27 cellular contexts compared by ENCODE assay signal in the genomic region with DNA sequence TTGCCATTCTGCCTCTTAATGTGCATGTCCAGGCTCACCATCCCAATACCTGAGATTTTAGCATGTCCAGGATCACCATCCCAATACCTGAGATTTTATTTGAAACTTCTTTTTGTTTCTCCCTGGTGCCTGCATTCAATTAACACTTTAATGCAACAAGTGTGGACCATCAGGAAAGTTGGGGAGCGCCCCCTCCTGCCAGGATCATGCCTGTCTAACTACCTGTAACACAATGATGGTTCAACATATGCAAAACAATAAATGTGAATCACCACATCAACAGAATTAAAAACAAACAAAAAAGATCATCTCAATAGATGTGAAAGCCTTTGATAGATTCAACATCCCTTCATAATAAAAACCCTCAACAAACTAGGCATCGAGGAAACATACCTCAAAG.
"Had no signal": no experiment of that assay in that cellular context is flagged by ENCODE, and none has a peak within 500 bp of the region (broad histone marks: within the 10 kb centered on the region; RNA-seq: fewer than 3 reads in every experiment).

No MANE protein-coding gene starts in this region.

- H3K4me3 ChIP-seq: ascending aorta, coronary artery, dorsolateral prefrontal cortex, heart left ventricle had no signal

- H3K27me3 Mint-ChIP-seq: activated CD4-positive, alpha-beta memory T cell treated with anti-CD3 and anti-CD28 coated beads, Interleukin-2, amount 10 ng/mL, durations not matched to agents 7 days and 5 days; activated CD4-positive, alpha-beta T cell treated with anti-CD3 and anti-CD28 coated beads, Interleukin-2, amount 10 ng/mL, durations not matched to agents 7 days and 5 days; activated naive CD4-positive, alpha-beta T cell treated with anti-CD3 and anti-CD28 coated beads, Interleukin-2, amount 10 ng/mL, durations not matched to agents 7 days and 5 days; activated naive CD8-positive, alpha-beta T cell treated with anti-CD3 and anti-CD28 coated beads, Interleukin-2, amount 10 ng/mL, durations not matched to agents 7 days and 5 days; central memory CD8-positive, alpha-beta T cell; dendritic cell treated with granulocyte-macrophage colony-stimulating factor and Interleukin-4, amounts not matched to agents 40 ng/mL and 50 ng/mL, for 4 days; effector memory CD8-positive, alpha-beta T cell had no signal

- H3K4me1 Mint-ChIP-seq: activated CD4-positive, alpha-beta memory T cell treated with anti-CD3 and anti-CD28 coated beads, Interleukin-2, amount 10 ng/mL, durations not matched to agents 7 days and 5 days; activated CD4-positive, alpha-beta T cell treated with anti-CD3 and anti-CD28 coated beads, Interleukin-2, amount 10 ng/mL, durations not matched to agents 7 days and 5 days; activated naive CD4-positive, alpha-beta T cell treated with anti-CD3 and anti-CD28 coated beads, Interleukin-2, amount 10 ng/mL, durations not matched to agents 7 days and 5 days; activated naive CD8-positive, alpha-beta T cell treated with anti-CD3 and anti-CD28 coated beads, Interleukin-2, amount 10 ng/mL, durations not matched to agents 7 days and 5 days; central memory CD8-positive, alpha-beta T cell had no signal

- H3K36me3 Mint-ChIP-seq: activated naive CD4-positive, alpha-beta T cell treated with anti-CD3 and anti-CD28 coated beads, Interleukin-2, amount 10 ng/mL, durations not matched to agents 7 days and 5 days; activated naive CD4-positive, alpha-beta T cell treated with anti-CD3 and anti-CD28 coated beads, Interleukin-2, amount 50 U/mL, for 72 hours; activated naive CD8-positive, alpha-beta T cell treated with anti-CD3 and anti-CD28 coated beads, Interleukin-2, amount 10 ng/mL, durations not matched to agents 7 days and 5 days had no signal

- H3K27ac Mint-ChIP-seq: activated CD4-positive, alpha-beta memory T cell treated with anti-CD3 and anti-CD28 coated beads, Interleukin-2, amount 10 ng/mL, durations not matched to agents 7 days and 5 days; activated CD4-positive, alpha-beta T cell treated with anti-CD3 and anti-CD28 coated beads, Interleukin-2, amount 10 ng/mL, durations not matched to agents 7 days and 5 days; activated naive CD4-positive, alpha-beta T cell treated with anti-CD3 and anti-CD28 coated beads, Interleukin-2, amount 10 ng/mL, durations not matched to agents 7 days and 5 days; activated naive CD4-positive, alpha-beta T cell treated with anti-CD3 and anti-CD28 coated beads, Interleukin-2, amount 50 U/mL, for 72 hours; activated naive CD8-positive, alpha-beta T cell treated with anti-CD3 and anti-CD28 coated beads, Interleukin-2, amount 10 ng/mL, durations not matched to agents 7 days and 5 days; activated T-cell treated with anti-CD3 and anti-CD28 coated beads, Interleukin-2, amount 50 U/mL, for 24 hours; activated T-cell treated with anti-CD3 and anti-CD28 coated beads, Interleukin-2, amount 50 U/mL, for 72 hours; dendritic cell treated with granulocyte-macrophage colony-stimulating factor and Interleukin-4, amounts not matched to agents 40 ng/mL and 50 ng/mL, for 4 days; effector memory CD8-positive, alpha-beta T cell had no signal

- DNase-seq: activated CD4-positive, alpha-beta memory T cell treated with anti-CD3 and anti-CD28 coated beads, Interleukin-2, amount 10 ng/mL, durations not matched to agents 7 days and 5 days; activated CD4-positive, alpha-beta T cell treated with anti-CD3 and anti-CD28 coated beads for 1 hour; activated CD4-positive, alpha-beta T cell treated with anti-CD3 and anti-CD28 coated beads for 4 hours; activated CD4-positive, alpha-beta T cell treated with anti-CD3 and anti-CD28 coated beads, Interleukin-2, amount 10 ng/mL, durations not matched to agents 7 days and 5 days; activated CD4-positive, alpha-beta T cell treated with anti-CD3 and anti-CD28 coated beads, Interleukin-2, amount 50 U/mL, for 4 hours; activated CD8-positive, alpha-beta memory T cell treated with anti-CD3 and anti-CD28 coated beads, Interleukin-2, amount 50 U/mL, for 48 hours; activated gamma-delta T cell; activated naive CD4-positive, alpha-beta T cell; activated naive CD4-positive, alpha-beta T cell treated with anti-CD3 and anti-CD28 coated beads, Interleukin-2, amount 10 ng/mL, durations not matched to agents 7 days and 5 days; activated naive CD8-positive, alpha-beta T cell treated with anti-CD3 and anti-CD28 coated beads, Interleukin-2, amount 10 ng/mL, durations not matched to agents 7 days and 5 days; activated T-cell treated with anti-CD3 and anti-CD28 coated beads for 4 hours; activated T-cell treated with anti-CD3 and anti-CD28 coated beads, Interleukin-2, amount 50 U/mL, for 24 hours; activated T-cell treated with anti-CD3 and anti-CD28 coated beads, Interleukin-2, amount 50 U/mL, for 72 hours; brain microvascular endothelial cell; dorsolateral prefrontal cortex; effector CD4-positive, alpha-beta T cell; effector memory CD8-positive, alpha-beta T cell; foreskin fibroblast; glutamatergic neuron; heart left ventricle; T-helper 2 cell had no signal

- H3K27me3 ChIP-seq: ascending aorta, brain microvascular endothelial cell had no signal

- H3K36me3 ChIP-seq: ascending aorta, brain microvascular endothelial cell, heart left ventricle had no signal

- H3K27ac ChIP-seq: ascending aorta, brain microvascular endothelial cell, coronary artery, dorsolateral prefrontal cortex, epithelial cell of prostate, heart left ventricle had no signal

- H3K9me3 ChIP-seq: ascending aorta had no signal

- H3K9me3 Mint-ChIP-seq: activated CD4-positive, alpha-beta memory T cell treated with anti-CD3 and anti-CD28 coated beads, Interleukin-2, amount 10 ng/mL, durations not matched to agents 7 days and 5 days; activated CD4-positive, alpha-beta T cell treated with anti-CD3 and anti-CD28 coated beads, Interleukin-2, amount 10 ng/mL, durations not matched to agents 7 days and 5 days; activated naive CD4-positive, alpha-beta T cell treated with anti-CD3 and anti-CD28 coated beads, Interleukin-2, amount 10 ng/mL, durations not matched to agents 7 days and 5 days; activated naive CD4-positive, alpha-beta T cell treated with anti-CD3 and anti-CD28 coated beads, Interleukin-2, amount 50 U/mL, for 72 hours; activated naive CD8-positive, alpha-beta T cell treated with anti-CD3 and anti-CD28 coated beads, Interleukin-2, amount 10 ng/mL, durations not matched to agents 7 days and 5 days; activated T-cell treated with anti-CD3 and anti-CD28 coated beads, Interleukin-2, amount 50 U/mL, for 24 hours; central memory CD8-positive, alpha-beta T cell; dendritic cell treated with granulocyte-macrophage colony-stimulating factor and Interleukin-4, amounts not matched to agents 40 ng/mL and 50 ng/mL, for 4 days; effector memory CD8-positive, alpha-beta T cell had no signal

- ATAC-seq: activated naive CD4-positive, alpha-beta T cell treated with anti-CD3 and anti-CD28 coated beads, Interleukin-2, amount 50 U/mL, for 72 hours; activated T-cell treated with anti-CD3 and anti-CD28 coated beads, Interleukin-2, amount 50 U/mL, for 72 hours; effector memory CD8-positive, alpha-beta T cell; heart left ventricle had no signal

- H3K4me3 Mint-ChIP-seq: activated CD4-positive, alpha-beta memory T cell treated with anti-CD3 and anti-CD28 coated beads, Interleukin-2, amount 10 ng/mL, durations not matched to agents 7 days and 5 days; activated CD4-positive, alpha-beta T cell treated with anti-CD3 and anti-CD28 coated beads, Interleukin-2, amount 10 ng/mL, durations not matched to agents 7 days and 5 days; activated naive CD4-positive, alpha-beta T cell treated with anti-CD3 and anti-CD28 coated beads, Interleukin-2, amount 10 ng/mL, durations not matched to agents 7 days and 5 days; activated naive CD8-positive, alpha-beta T cell treated with anti-CD3 and anti-CD28 coated beads, Interleukin-2, amount 10 ng/mL, durations not matched to agents 7 days and 5 days; activated T-cell treated with anti-CD3 and anti-CD28 coated beads, Interleukin-2, amount 50 U/mL, for 24 hours; activated T-cell treated with anti-CD3 and anti-CD28 coated beads, Interleukin-2, amount 50 U/mL, for 72 hours; central memory CD8-positive, alpha-beta T cell; dendritic cell treated with granulocyte-macrophage colony-stimulating factor and Interleukin-4, amounts not matched to agents 40 ng/mL and 50 ng/mL, for 4 days; effector memory CD8-positive, alpha-beta T cell had no signal

- H3K4me1 ChIP-seq: ascending aorta, heart left ventricle had no signal
